8 cellular contexts compared by ENCODE assay signal in genomic region chr22:19723990-19724827, GRCh38. TPM values are rescaled to one million over a fixed set of nuclear protein-coding genes. Genes with fewer than 3 reads are reported as not detected.
A peak's percentile ranks its signal among the peaks of the same experiment; 100 is the strongest.
DNase-seq lines count a peak whose midpoint lies in the region; ATAC-seq and TF ChIP-seq lines count a peak whose summit lies in the region.

No MANE protein-coding gene starts in this region.

- peak; percentile 46 for DNase-seq in NCI-H2171 (lab: John Stamatoyannopoulos, UW)
- DNase-seq in NCI-H2171 treated with DMSO at 0.1 percent for 48 hours (lab: John Stamatoyannopoulos, UW) = no peak
- DNase-seq in activated CD8-positive, alpha-beta T cell treated with anti-CD3 and anti-CD28 coated beads for 36 hours = peak; percentile 53
- no peak for DNase-seq in iPS DF 6.9 (ENCODE audit: low read depth, low spot score)
- DNase-seq in stimulated activated CD8-positive, alpha-beta memory T cell treated with anti-CD3 and anti-CD28 coated beads, Interleukin-4, amount 100 ng/mL, for 48 hours = peak; percentile 65
- DNase-seq in DMS153 treated with DMSO at 0.1 percent for 48 hours (lab: John Stamatoyannopoulos, UW; ENCODE audit: unreplicated experiment) = no peak
- no peak for DNase-seq in epidermal melanocyte (ENCODE audit: insufficient read length, low spot score)
- DNase-seq in hepatic stellate cell (ENCODE audit: low spot score) = no peak

- peak; percentile 85 for ATAC-seq in activated CD8-positive, alpha-beta T cell treated with anti-CD3 and anti-CD28 coated beads for 36 hours

- peaks cover 11% of the 10 kb centered on the region for H3K4me1 ChIP-seq in iPS DF 6.9 (ENCODE audit: control insufficient read depth, insufficient read depth, low read length)

- H3K27ac ChIP-seq in iPS DF 6.9 (ENCODE audit: low read length) = no peak overlapping the region

- no peaks in the 10 kb centered on the region for H3K9me3 ChIP-seq in iPS DF 6.9 (ENCODE audit: control insufficient read depth, insufficient read depth, low read length)

- CTCF ChIA-PET in activated CD8-positive, alpha-beta T cell treated with anti-CD3 and anti-CD28 coated beads for 36 hours (lab: Charles Lee) = interaction anchor here (0.6 to 1.6 kb wide), 20 partner anchors 9 to 229 kb away, joined by 3 to 14 read pairs (median 4); partner anchors contain the start of genes COMT and TXNRD2

- peak; percentile 67 for TF ChIP-seq CTCF in activated CD8-positive, alpha-beta T cell treated with anti-CD3 and anti-CD28 coated beads for 36 hours (IDR thresholded peaks at IDR 0.05)

- peak overlapping the region; percentile 16; the same call in 1 of the 2 replicates for H3K4me3 ChIP-seq in iPS DF 6.9 (ENCODE audit: low read length)

- H3K36me3 Mint-ChIP-seq in activated CD8-positive, alpha-beta T cell treated with anti-CD3 and anti-CD28 coated beads for 36 hours (ENCODE audit: low read depth) = no peaks in the 10 kb centered on the region

- no peaks in the 10 kb centered on the region for H3K36me3 ChIP-seq in iPS DF 6.9 (ENCODE audit: control insufficient read depth, insufficient read depth, low read length)

- H3K27ac Mint-ChIP-seq in activated CD8-positive, alpha-beta T cell treated with anti-CD3 and anti-CD28 coated beads for 36 hours = no peak overlapping the region

- no peak overlapping the region for H3K4me3 Mint-ChIP-seq in activated CD8-positive, alpha-beta T cell treated with anti-CD3 and anti-CD28 coated beads for 36 hours

- intact Hi-C loops in activated CD8-positive, alpha-beta T cell treated with anti-CD3 and anti-CD28 coated beads for 36 hours (cut with micrococcal nuclease) = no loop called here

- peaks cover 31% of the 10 kb centered on the region for H3K27me3 Mint-ChIP-seq in activated CD8-positive, alpha-beta T cell treated with anti-CD3 and anti-CD28 coated beads for 36 hours

- no CpG with 5 or more reads among the region's 88 CpGs for WGBS in iPS DF 6.9 (ENCODE audit: insufficient coverage, insufficient read length)

- POLR2A ChIA-PET in activated CD8-positive, alpha-beta T cell treated with anti-CD3 and anti-CD28 coated beads for 36 hours (lab: Charles Lee) = no interaction called here

- H3K9me3 Mint-ChIP-seq in activated CD8-positive, alpha-beta T cell treated with anti-CD3 and anti-CD28 coated beads for 36 hours = no peaks in the 10 kb centered on the region

- peaks cover 77% of the 10 kb centered on the region for H3K27me3 ChIP-seq in iPS DF 6.9 (ENCODE audit: control insufficient read depth, insufficient read depth, low read length)

- peaks cover 10% of the 10 kb centered on the region for H3K4me1 Mint-ChIP-seq in activated CD8-positive, alpha-beta T cell treated with anti-CD3 and anti-CD28 coated beads for 36 hours (ENCODE audit: low read depth)

RNA-seq across cellular contexts. Expression of gene GP1BB, which starts 0.9 kb away (rescaled TPM):
- total RNA-seq in activated CD8-positive, alpha-beta T cell treated with anti-CD3 and anti-CD28 coated beads for 36 hours = not detected

RNA-seq across cellular contexts. Expression of gene SEPTIN5, which starts 9.9 kb away (rescaled TPM):
- total RNA-seq in activated CD8-positive, alpha-beta T cell treated with anti-CD3 and anti-CD28 coated beads for 36 hours = 1 to 10 TPM; 1.3 to 1.5 TPM

RNA-seq across cellular contexts. Expression of gene TBX1, which starts 36.4 kb away (rescaled TPM):
- not detected for total RNA-seq in activated CD8-positive, alpha-beta T cell treated with anti-CD3 and anti-CD28 coated beads for 36 hours

Comparison
In these comparisons a context has a peak if more than half of its experiments do, and no peak if none do; other contexts are left out.
1. DNase-seq: peak in NCI-H2171 (single experiment), activated CD8-positive, alpha-beta T cell treated with anti-CD3 and anti-CD28 coated beads for 36 hours (single experiment) and stimulated activated CD8-positive, alpha-beta memory T cell treated with anti-CD3 and anti-CD28 coated beads, Interleukin-4, amount 100 ng/mL, for 48 hours (single experiment); none in NCI-H2171 treated with DMSO at 0.1 percent for 48 hours (single experiment), iPS DF 6.9 (single experiment), DMS153 treated with DMSO at 0.1 percent for 48 hours (single experiment), epidermal melanocyte (single experiment) and hepatic stellate cell (single experiment).